Comparison of ENCODE assay signal across 16 cellular contexts in the genomic region with DNA sequence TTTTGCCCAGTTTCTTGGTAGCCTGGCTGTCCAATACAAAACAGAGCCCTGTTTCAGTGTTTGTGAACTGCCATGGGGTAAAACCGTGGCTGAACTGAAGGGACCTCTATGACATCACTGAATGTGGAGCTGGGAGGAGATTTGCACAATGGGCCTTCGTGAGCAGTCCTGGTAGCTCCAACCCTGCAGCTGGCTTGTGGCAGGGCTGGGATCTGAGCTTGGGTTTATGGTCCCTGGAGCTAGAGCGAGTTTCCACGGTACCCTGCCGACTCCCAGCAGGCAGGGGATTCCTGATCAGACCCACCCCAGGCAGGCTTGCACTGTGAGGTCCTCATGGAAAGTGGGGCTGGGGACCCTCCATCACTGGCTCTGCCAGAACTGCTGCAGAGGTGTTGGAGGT.
DNase-seq lines count a peak whose midpoint lies in the region; ATAC-seq and TF ChIP-seq lines count a peak whose summit lies in the region.
"Had no signal": no experiment of that assay in that cellular context is flagged by ENCODE, and none has a peak within 500 bp of the region (broad histone marks: within the 10 kb centered on the region; RNA-seq: fewer than 3 reads in every experiment).

No MANE protein-coding gene starts in this region.

- no peak for TF ChIP-seq CTCF in CD14-positive monocyte (IDR thresholded peaks at IDR 0.05)
- TF ChIP-seq CTCF in sigmoid colon (IDR thresholded peaks at IDR 0.05), result no peak

- H3K4me3 ChIP-seq in sigmoid colon (no peak overlapping the region), Karpas-422 (ENCODE audit: low read length) (no peak overlapping the region)
- H3K4me3 ChIP-seq: HAP-1 had no signal

- no peak for TF ChIP-seq POLR2A in sigmoid colon (IDR thresholded peaks at IDR 0.05)

- no peaks in the 10 kb centered on the region for H3K79me2 ChIP-seq in Karpas-422 (ENCODE audit: low read length)

- peak overlapping the region; percentile 76 for H3K27ac ChIP-seq in cingulate gyrus (ENCODE audit: low read depth, low read length)
- no peak overlapping the region for H3K27ac ChIP-seq in sigmoid colon
- no peak overlapping the region for H3K27ac ChIP-seq in Karpas-422 (ENCODE audit: low read length)
- H3K27ac ChIP-seq: C4-2B had no signal

- H3K27ac Mint-ChIP-seq in CD14-positive monocyte, result no peak overlapping the region

- H3K4me3 Mint-ChIP-seq in CD14-positive monocyte, result no peak overlapping the region
- H3K4me3 Mint-ChIP-seq: IgD-negative memory B cell had no signal

- no peaks in the 10 kb centered on the region for H3K9me3 ChIP-seq in sigmoid colon
- H3K9me3 ChIP-seq in Karpas-422 (ENCODE audit: low read length), result no peaks in the 10 kb centered on the region
- H3K9me3 ChIP-seq: Caco-2, HAP-1 had no signal

- DNase-seq in CD14-positive monocyte (ENCODE audit: low spot score) (peak; percentile 18), islet precursor cell (peak; percentile 42), sigmoid colon (peak; percentile 53), Karpas-422 (no peak), DMS 273 treated with DMSO at 0.1 percent for 48 hours (lab: John Stamatoyannopoulos, UW) (no peak)
- DNase-seq: Caco-2, DMS79 treated with DMSO at 0.1 percent for 48 hours, NCI-H1436, NCI-H2081, NCI-H524 had no signal

- ATAC-seq in HG03565 (IDR thresholded peaks at IDR 0.05; ENCODE audit: unreplicated experiment) (no peak), HG02798 (IDR thresholded peaks at IDR 0.05; ENCODE audit: poor library complexity, unreplicated experiment) (no peak)

- no peaks in the 10 kb centered on the region for H3K36me3 Mint-ChIP-seq in CD14-positive monocyte

- no peak for TF ChIP-seq EP300 in sigmoid colon (IDR thresholded peaks at IDR 0.05)

- no peaks in the 10 kb centered on the region for H3K4me1 Mint-ChIP-seq in CD14-positive monocyte
- H3K4me1 Mint-ChIP-seq: IgD-negative memory B cell had no signal

- H3K9ac ChIP-seq in Karpas-422 (ENCODE audit: low read length), result no peak overlapping the region

- no peaks in the 10 kb centered on the region for H3K9me2 ChIP-seq in Karpas-422 (replicated peaks; ENCODE audit: insufficient read depth, low read length)

- H3K27me3 ChIP-seq in sigmoid colon (no peaks in the 10 kb centered on the region), Karpas-422 (ENCODE audit: low read length) (no peaks in the 10 kb centered on the region)

- no peaks in the 10 kb centered on the region for H3K9me3 Mint-ChIP-seq in CD14-positive monocyte

- H3K4me1 ChIP-seq in sigmoid colon, result no peaks in the 10 kb centered on the region
- no peaks in the 10 kb centered on the region for H3K4me1 ChIP-seq in Karpas-422 (ENCODE audit: low read length)
- H3K4me1 ChIP-seq: Caco-2, HAP-1 had no signal

- H4K20me1 ChIP-seq in Karpas-422 (ENCODE audit: insufficient read depth, low read depth, low read length), result no peaks in the 10 kb centered on the region

- no peaks in the 10 kb centered on the region for H3K36me3 ChIP-seq in sigmoid colon
- no peaks in the 10 kb centered on the region for H3K36me3 ChIP-seq in Karpas-422 (ENCODE audit: insufficient read depth, low read length)
- H3K36me3 ChIP-seq: HAP-1 had no signal

- H3K27me3 Mint-ChIP-seq in CD14-positive monocyte (ENCODE audit: low read depth in 3 of 3), result peaks cover 0 to 20% (median 3%) of the 10 kb centered on the region in 3 donors

- 34 to 51% methylated on average over 5 of the region's 5 CpGs for whole genome bisulfite sequencing in sigmoid colon, 2 donors

- no peak overlapping the region for H2AFZ ChIP-seq in Karpas-422 (ENCODE audit: low read length)

- intact Hi-C loops in CD14-positive monocyte (cut with micrococcal nuclease), result no loop called here
- intact Hi-C loops in sigmoid colon (cut with DNase I), result no loop called here

- no peak overlapping the region for H3K4me2 ChIP-seq in Karpas-422 (ENCODE audit: low read depth, low read length, poor library complexity, severe bottlenecking)

Comparison
In these comparisons a context has a peak if more than half of its experiments do, and no peak if none do; other contexts are left out.
1. DNase-seq: peak in CD14-positive monocyte (single experiment), islet precursor cell (single experiment) and sigmoid colon (single experiment); none in Karpas-422 (single experiment) and DMS 273 treated with DMSO at 0.1 percent for 48 hours (single experiment).